Comparison of ENCODE assay signal across 2 cellular contexts in the genomic region with DNA sequence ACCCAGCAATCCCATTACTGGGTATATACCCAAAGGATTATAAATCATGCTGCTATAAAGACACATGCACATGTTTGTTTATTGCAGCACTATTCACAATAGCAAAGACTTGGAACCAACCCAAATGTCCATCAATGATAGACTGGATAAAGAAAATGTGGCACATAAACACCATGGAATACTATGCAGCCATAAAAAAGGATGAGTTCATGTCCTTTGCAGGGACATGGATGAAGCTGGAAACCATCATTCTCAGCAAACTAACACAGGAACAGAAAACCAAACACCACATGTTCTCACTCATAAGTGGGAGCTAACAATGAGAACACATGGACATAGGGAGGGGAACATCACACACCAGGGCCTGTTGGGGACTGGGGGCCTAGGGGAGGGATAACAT. TPM values are rescaled to one million over a fixed set of nuclear protein-coding genes. Genes with fewer than 3 reads are reported as not detected.
"Had no signal": no experiment of that assay in that cellular context is flagged by ENCODE, and none has a peak within 500 bp of the region (broad histone marks: within the 10 kb centered on the region; RNA-seq: fewer than 3 reads in every experiment).

No MANE protein-coding gene starts in this region.

RNA-seq across cellular contexts. Expression of a gene that starts 58.0 kb away (rescaled TPM):
- total RNA-seq: H4, HFFc6 had no signal
